8 cellular contexts compared by ENCODE assay signal in genomic region chr3:128681277-128681829, GRCh38. TPM values are rescaled to one million over a fixed set of nuclear protein-coding genes. Genes with fewer than 3 reads are reported as not detected.
DNase-seq lines count a peak whose midpoint lies in the region; ATAC-seq and TF ChIP-seq lines count a peak whose summit lies in the region.

No MANE protein-coding gene starts in this region.

- H3K4me3 Mint-ChIP-seq in T-helper 17 cell: peak overlapping the region; percentile 90

- CTCF ChIA-PET in AG04449 (lab: Yijun Ruan, JAX): interaction anchor here (0.6 to 5.3 kb wide), 52 partner anchors 9 to 985 kb away, joined by 3 to 134 read pairs (median 6); partner anchors contain the start of genes ACAD9 and RAB7A

- H3K9me3 ChIP-seq in T-helper 17 cell (ENCODE audit: control insufficient read depth, low read length, poor library complexity, severe bottlenecking): no peaks in the 10 kb centered on the region

- DNase-seq in AG04449 (ENCODE audit: low read depth, low spot score) (no peak), H7 (no peak), T-helper 17 cell (no peak), fibroblast of the aortic adventitia (ENCODE audit: low read depth) (no peak), retinal pigment epithelial cell (ENCODE audit: low read depth) (no peak), NCI-H69 (lab: John Stamatoyannopoulos, UW) (no peak), GM19238 (ENCODE audit: insufficient read length, low spot score) (no peak)
- DNase-seq in activated effector memory CD4-positive, alpha-beta T cell treated with Interleukin-2 at 50 U/mL for 16 hours: no peak

- POLR2A ChIA-PET in AG04449 (lab: Yijun Ruan, JAX): interaction anchor here (1.8 kb wide), 1 partner anchor 197 kb away, joined by 17 read pairs; the partner anchor contains the start of gene ACAD9

- peaks cover 14% of the 10 kb centered on the region for H3K27me3 ChIP-seq in H7 (ENCODE audit: control insufficient read depth, insufficient read depth, low read length)

- peaks cover 8% of the 10 kb centered on the region for H3K4me1 Mint-ChIP-seq in T-helper 17 cell

- peak overlapping the region; percentile 97 for H3K27ac Mint-ChIP-seq in T-helper 17 cell

- H3K4me3 ChIP-seq in AG04449 (ENCODE audit: low read depth, low read length): peak overlapping the region; percentile 80
- H3K4me3 ChIP-seq in H7 (ENCODE audit: insufficient read depth, low read depth, low read length): peak overlapping the region; percentile 68
- H3K4me3 ChIP-seq in fibroblast of the aortic adventitia (ENCODE audit: low read depth, low read length): peak overlapping the region; percentile 86
- H3K4me3 ChIP-seq in retinal pigment epithelial cell (ENCODE audit: low read length): peak overlapping the region; percentile 89

- no peaks in the 10 kb centered on the region for H3K36me3 ChIP-seq in H7 (replicated peaks; ENCODE audit: control insufficient read depth, insufficient read depth, low read length)

- H3K27me3 Mint-ChIP-seq in T-helper 17 cell: no peaks in the 10 kb centered on the region

- no peak for ATAC-seq in T-helper 17 cell

- TF ChIP-seq CTCF in AG04449 (IDR thresholded peaks at IDR 0.05; ENCODE audit: insufficient read depth, low read length, missing control alignments) (no peak), fibroblast of the aortic adventitia (IDR thresholded peaks at IDR 0.05; ENCODE audit: insufficient read depth, low read length) (no peak), retinal pigment epithelial cell (conservative IDR thresholded peaks at IDR 0.05; ENCODE audit: low read depth, low read length) (no peak)

- peaks cover 4% of the 10 kb centered on the region for H3K36me3 Mint-ChIP-seq in T-helper 17 cell (ENCODE audit: low read depth)

RNA-seq across cellular contexts. Expression of gene RPN1, which starts 30.7 kb away (rescaled TPM):
- 294 and 339 TPM in 2 replicates for total RNA-seq in H7 (2014; rRNA removed; shearing (Covaris generic))
- 100 to 1,000 TPM; 117 TPM for total RNA-seq in T-helper 17 cell
- 147 and 341 TPM in 2 replicates for total RNA-seq in fibroblast of the aortic adventitia (ENCODE audit: low replicate concordance)

RNA-seq across cellular contexts. Expression of gene RAB7A, which starts 44.6 kb away (rescaled TPM):
- 40.6 and 50.0 TPM in 2 replicates for total RNA-seq in H7 (2014; rRNA removed; shearing (Covaris generic))
- total RNA-seq in T-helper 17 cell (100 to 1,000 TPM; 145 to 166 TPM), fibroblast of the aortic adventitia (ENCODE audit: low replicate concordance) (96.8 and 166 TPM in 2 replicates)
